16 cellular contexts compared by ENCODE assay signal in genomic region chr5:152990771-152991170, GRCh38.
A peak's percentile ranks its signal among the peaks of the same experiment; 100 is the strongest.
DNase-seq lines count a peak whose midpoint lies in the region; ATAC-seq and TF ChIP-seq lines count a peak whose summit lies in the region.
"Had no signal": no experiment of that assay in that cellular context is flagged by ENCODE, and none has a peak within 500 bp of the region (broad histone marks: within the 10 kb centered on the region; RNA-seq: fewer than 3 reads in every experiment).

No MANE protein-coding gene starts in this region.

- no peaks in the 10 kb centered on the region for H3K9me3 ChIP-seq in gastrocnemius medialis

- no peak overlapping the region for H3K27ac Mint-ChIP-seq in activated naive CD4-positive, alpha-beta T cell treated with anti-CD3 and anti-CD28 coated beads for 36 hours
- H3K27ac Mint-ChIP-seq: CD14-positive monocyte; CD8-positive, alpha-beta T cell had no signal

- H3K27me3 Mint-ChIP-seq in activated naive CD4-positive, alpha-beta T cell treated with anti-CD3 and anti-CD28 coated beads for 36 hours (ENCODE audit: low read depth), result no peaks in the 10 kb centered on the region

- TF ChIP-seq POLR2A in gastrocnemius medialis (IDR thresholded peaks at IDR 0.05), result no peak

- no peaks in the 10 kb centered on the region for H3K9me3 Mint-ChIP-seq in activated naive CD4-positive, alpha-beta T cell treated with anti-CD3 and anti-CD28 coated beads for 36 hours

- no peak overlapping the region for H3K4me3 Mint-ChIP-seq in activated naive CD4-positive, alpha-beta T cell treated with anti-CD3 and anti-CD28 coated beads for 36 hours
- H3K4me3 Mint-ChIP-seq: CD14-positive monocyte; CD8-positive, alpha-beta T cell had no signal

- in situ Hi-C loops in gastrocnemius medialis (cut with MboI; ENCODE audit: low sequenced_read_pairs in 4 of 4), result no loop called here

- no peak for TF ChIP-seq CTCF in gastrocnemius medialis (IDR thresholded peaks at IDR 0.05 in 4 of 5, conservative IDR thresholded peaks at IDR 0.05 in 1 of 5)

- peak; percentile 0 for DNase-seq in NCI-H1436 (lab: John Stamatoyannopoulos, UW)
- DNase-seq in NCI-H1436 treated with DMSO at 0.1 percent for 48 hours (lab: John Stamatoyannopoulos, UW), result no peak
- DNase-seq in NCI-H69 (lab: John Stamatoyannopoulos, UW), result peak; percentile 68
- DNase-seq in caudate nucleus (lab: John Stamatoyannopoulos, UW), result peak in 2 of 61 donors; percentile 3 to 4
- DNase-seq in putamen (ENCODE audit: low spot score), result peak; percentile 7
- DNase-seq in activated naive CD4-positive, alpha-beta T cell treated with anti-CD3 and anti-CD28 coated beads for 36 hours, result no peak
- no peak for DNase-seq in gastrocnemius medialis
- DNase-seq: CD8-positive, alpha-beta T cell; COR-L47; DMS153; GF-D8; GM23248 had no signal

- CTCF ChIA-PET in activated naive CD4-positive, alpha-beta T cell treated with anti-CD3 and anti-CD28 coated beads for 36 hours (lab: Charles Lee), result no interaction called here

- intact Hi-C loops in activated naive CD4-positive, alpha-beta T cell treated with anti-CD3 and anti-CD28 coated beads for 36 hours (cut with micrococcal nuclease), result no loop called here
- intact Hi-C loops in gastrocnemius medialis (cut with DNase I; ENCODE audit: low total_unique reads), result no loop called here

- H3K36me3 Mint-ChIP-seq in activated naive CD4-positive, alpha-beta T cell treated with anti-CD3 and anti-CD28 coated beads for 36 hours (ENCODE audit: low read depth), result no peaks in the 10 kb centered on the region
- H3K36me3 Mint-ChIP-seq: CD14-positive monocyte; CD8-positive, alpha-beta T cell had no signal

- no peaks in the 10 kb centered on the region for H3K27me3 ChIP-seq in gastrocnemius medialis

- H3K4me1 Mint-ChIP-seq in activated naive CD4-positive, alpha-beta T cell treated with anti-CD3 and anti-CD28 coated beads for 36 hours (ENCODE audit: low read depth), result no peaks in the 10 kb centered on the region
- H3K4me1 Mint-ChIP-seq: CD14-positive monocyte had no signal

- no peaks in the 10 kb centered on the region for H3K36me3 ChIP-seq in gastrocnemius medialis

- H3K27ac ChIP-seq in caudate nucleus (ENCODE audit: low read depth, low read length) (peak overlapping the region; percentile 33), gastrocnemius medialis (no peak overlapping the region)
- H3K27ac ChIP-seq: 22Rv1, GM23248, HL-60 had no signal

- H3K4me1 ChIP-seq in gastrocnemius medialis, result no peaks in the 10 kb centered on the region

- no peak overlapping the region for H3K4me3 ChIP-seq in gastrocnemius medialis
- H3K4me3 ChIP-seq: GM23248 had no signal

- no peak for ATAC-seq in esophagus mucosa
- no peak for ATAC-seq in gastrocnemius medialis
- ATAC-seq: CD8-positive, alpha-beta T cell had no signal

Comparison
In these comparisons a context has a peak if more than half of its experiments do, and no peak if none do; other contexts are left out.
1. DNase-seq: peak in NCI-H1436 (single experiment), NCI-H69 (single experiment) and putamen (single experiment); none in NCI-H1436 treated with DMSO at 0.1 percent for 48 hours (single experiment), activated naive CD4-positive, alpha-beta T cell treated with anti-CD3 and anti-CD28 coated beads for 36 hours (single experiment) and gastrocnemius medialis (0 of 2).